Comparison of ENCODE assay signal across 28 cellular contexts in the genomic region with DNA sequence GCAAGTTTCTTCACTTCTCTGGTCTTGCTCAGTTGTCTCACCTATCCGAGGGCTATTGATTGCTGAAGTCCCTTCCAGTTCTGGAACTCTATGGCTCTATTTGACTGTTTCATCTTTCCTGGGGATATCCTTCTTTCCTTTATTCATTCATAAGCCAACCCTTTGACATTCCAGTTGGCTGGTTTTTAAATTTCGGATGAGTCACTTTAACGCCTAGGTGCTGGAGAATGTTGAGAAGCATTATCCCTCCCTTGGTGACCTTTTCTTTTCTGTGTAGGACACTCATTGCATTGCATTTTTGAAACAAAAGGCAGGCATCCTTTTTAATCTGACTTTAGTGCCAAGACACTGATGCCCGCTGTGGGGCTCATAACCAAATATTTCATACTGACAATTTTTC.
"Had no signal": no experiment of that assay in that cellular context is flagged by ENCODE, and none has a peak within 500 bp of the region (broad histone marks: within the 10 kb centered on the region; RNA-seq: fewer than 3 reads in every experiment).

No MANE protein-coding gene starts in this region.

- FAIRE-seq: colon, endothelial cell of umbilical vein had no signal

- DNase-seq: activated B cell treated with CpG ODN at 0.5 μM for 24 hours; activated CD4-positive, alpha-beta T cell treated with anti-CD3 and anti-CD28 coated beads for 48 hours; activated CD4-positive, alpha-beta T cell treated with anti-CD3 and anti-CD28 coated beads, Interleukin-2, amount 50 U/mL, for 1 hour; activated CD4-positive, alpha-beta T cell treated with anti-CD3 and anti-CD28 coated beads, Interleukin-2, amount 50 U/mL, for 48 hours; activated CD8-positive, alpha-beta memory T cell treated with anti-CD3 and anti-CD28 coated beads for 24 hours; activated CD8-positive, alpha-beta T cell treated with anti-CD3 and anti-CD28 coated beads for 36 hours; activated effector memory CD4-positive, alpha-beta T cell treated with anti-CD3 and anti-CD28 coated beads, Interleukin-2, amount 50 U/mL, for 16 hours; activated naive CD4-positive, alpha-beta T cell treated with anti-CD3 and anti-CD28 coated beads for 36 hours; activated naive CD8-positive, alpha-beta T cell treated with anti-CD3 and anti-CD28 coated beads for 36 hours; activated naive CD8-positive, alpha-beta T cell treated with anti-CD3 and anti-CD28 coated beads, Interleukin-2, amount 50 U/mL, for 24 hours; activated T-cell treated with anti-CD3 and anti-CD28 coated beads, Interleukin-2, amount 50 U/mL, for 4 hours; adrenal gland; amygdala; aorta; body of pancreas; caudate nucleus; cortex of kidney; dermis blood vessel endothelial cell; effector CD4-positive, alpha-beta T cell; effector memory CD8-positive, alpha-beta T cell; esophagus squamous epithelium; foreskin melanocyte; T-helper 1 cell; T-helper 17 cell; T1000; WERI-Rb-1 had no signal
